In the genomic region with DNA sequence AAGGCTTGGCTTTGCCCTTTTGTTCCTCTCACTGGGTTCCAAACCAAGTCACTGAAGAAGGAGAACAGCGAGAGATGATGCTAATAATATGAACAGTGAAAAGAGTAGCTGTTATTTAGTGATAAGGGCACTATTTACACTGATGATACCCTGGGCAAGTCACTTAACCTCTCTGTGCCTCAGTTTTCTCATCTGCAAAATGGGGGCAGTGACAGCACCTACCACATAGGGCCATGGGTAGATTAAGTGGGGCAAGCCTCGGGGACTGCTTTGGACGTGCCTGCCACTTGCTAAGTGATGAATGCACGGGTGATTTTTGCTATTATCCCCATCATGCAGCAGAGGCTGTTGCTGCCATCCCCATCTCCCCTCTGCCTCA, we compare ENCODE assay signal across 8 cellular contexts.
"Had no signal": no experiment of that assay in that cellular context is flagged by ENCODE, and none has a peak within 500 bp of the region (broad histone marks: within the 10 kb centered on the region; RNA-seq: fewer than 3 reads in every experiment).

No MANE protein-coding gene starts in this region.

- ATAC-seq: GM23338 had no signal

- H3K4me3 ChIP-seq: GM23338 had no signal

- FAIRE-seq: H1, H54, HTR-8/SVneo had no signal

- H2AFZ ChIP-seq: GM23338 had no signal

- H3K4me2 ChIP-seq: GM23338 had no signal

- DNase-seq: H9, HCEC 1CT, IMR-90, KBM-7 had no signal
